19 cellular contexts compared by ENCODE assay signal in genomic region chr15:83118291-83118827, GRCh38. TPM values are rescaled to one million over a fixed set of nuclear protein-coding genes. Genes with fewer than 3 reads are reported as not detected.
DNase-seq lines count a peak whose midpoint lies in the region; ATAC-seq, FAIRE-seq and TF ChIP-seq lines count a peak whose summit lies in the region.
"Had no signal": no experiment of that assay in that cellular context is flagged by ENCODE, and none has a peak within 500 bp of the region (broad histone marks: within the 10 kb centered on the region; RNA-seq: fewer than 3 reads in every experiment).

No MANE protein-coding gene starts in this region.

- FAIRE-seq in kidney (lab: Jason Lieb, UNC): no peak

- CTCF ChIA-PET in HEK293 (lab: Yijun Ruan, JAX): interaction anchor here (0.5 kb wide), 1 partner anchor 124 kb away, joined by 4 read pairs; no protein-coding TSS in a partner anchor

- no peak for TF ChIP-seq POLR2A in body of pancreas (IDR thresholded peaks at IDR 0.05)

- ATAC-seq in body of pancreas (no peak), GM18858 (IDR thresholded peaks at IDR 0.05; ENCODE audit: unreplicated experiment) (no peak)

- H3K4me3 ChIP-seq in BLaER1 treated with 17β-estradiol and CSF1 and Interleukin-3, amounts not matched to agents 10 nM and 100 nM: no peak overlapping the region
- H3K4me3 ChIP-seq in HEK293 (ENCODE audit: low read depth, low read length): no peak overlapping the region
- no peak overlapping the region for H3K4me3 ChIP-seq in WERI-Rb-1 (ENCODE audit: low read depth, low read length)
- H3K4me3 ChIP-seq in kidney (ENCODE audit: low read length in 2 of 2): no peak overlapping the region
- no peak overlapping the region for H3K4me3 ChIP-seq in body of pancreas
- H3K4me3 ChIP-seq: GM23248 had no signal

- no peak for DNase-seq in WERI-Rb-1
- peak; percentile 37 for DNase-seq in islet precursor cell
- no peak for DNase-seq in kidney
- DNase-seq in GM19240 (ENCODE audit: insufficient read length, low spot score): no peak
- no peak for DNase-seq in body of pancreas
- DNase-seq: CD4-positive, alpha-beta memory T cell; DMS153; GF-D8; GM23248; HCEC 1CT; IMR-90; NCI-H1694 treated with DMSO at 0.1 percent for 48 hours; NCI-H2081 treated with DMSO at 0.1 percent for 48 hours; NCI-H69; OCI-M1; Right ventricle myocardium superior had no signal

- no peak overlapping the region for H3K27ac ChIP-seq in BLaER1 treated with 17β-estradiol and CSF1 and Interleukin-3, amounts not matched to agents 10 nM and 100 nM
- H3K27ac ChIP-seq in HEK293 (ENCODE audit: extremely low read depth, low read depth, low read length) (no peak overlapping the region), WERI-Rb-1 (no peak overlapping the region), kidney (ENCODE audit: low read depth in 2 of 2, low read length in 2 of 2) (no peak overlapping the region), body of pancreas (no peak overlapping the region)
- H3K27ac ChIP-seq: GM23248 had no signal

- POLR2A ChIA-PET in HEK293 (lab: Yijun Ruan, JAX): no interaction called here

- peaks cover 27 to 100% (median 49%) of the 10 kb centered on the region in 11 experiments; a peak in 19 of 22 replicates for H3K36me3 ChIP-seq in BLaER1 treated with 17β-estradiol and CSF1 and Interleukin-3, amounts not matched to agents 10 nM and 100 nM
- H3K36me3 ChIP-seq in HEK293 (ENCODE audit: control insufficient read depth in 2 of 2, insufficient read depth in 1 of 2, low read length in 2 of 2) (peaks cover 0 to 4% of the 10 kb centered on the region in 2 experiments; a peak in 2 of 3 replicates), WERI-Rb-1 (no peaks in the 10 kb centered on the region; the same call in 1 of the 2 replicates), kidney (ENCODE audit: control insufficient read depth in 1 of 2, insufficient read depth in 2 of 2, low read length in 2 of 2) (no peaks in the 10 kb centered on the region), body of pancreas (replicated peaks in 1 of 2; ENCODE audit: insufficient read depth in 1 of 2, low read depth in 2 of 2) (no peaks in the 10 kb centered on the region)

- no peaks in the 10 kb centered on the region for H3K9me3 ChIP-seq in BLaER1 treated with 17β-estradiol and CSF1 and Interleukin-3, amounts not matched to agents 10 nM and 100 nM (replicated peaks in 1 of 11)
- H3K9me3 ChIP-seq in HEK293 (ENCODE audit: control insufficient read depth, insufficient read depth, low read depth, low read length) (no peaks in the 10 kb centered on the region), WERI-Rb-1 (ENCODE audit: severe bottlenecking) (no peaks in the 10 kb centered on the region), kidney (ENCODE audit: control insufficient read depth in 1 of 2, low read length in 2 of 2) (no peaks in the 10 kb centered on the region), body of pancreas (no peaks in the 10 kb centered on the region)

- no peaks in the 10 kb centered on the region for H3K27me3 ChIP-seq in BLaER1 treated with 17β-estradiol and CSF1 and Interleukin-3, amounts not matched to agents 10 nM and 100 nM
- H3K27me3 ChIP-seq in WERI-Rb-1 (ENCODE audit: insufficient read depth, low read depth, severe bottlenecking): no peaks in the 10 kb centered on the region
- H3K27me3 ChIP-seq in body of pancreas: no peaks in the 10 kb centered on the region

- intact Hi-C loops in kidney (cut with DNase I) (no loop called here), body of pancreas (cut with DNase I) (no loop called here)

- H4K20me1 ChIP-seq in BLaER1 treated with 17β-estradiol and CSF1 and Interleukin-3, amounts not matched to agents 10 nM and 100 nM: peaks cover 0 to 40% (median 0%) of the 10 kb centered on the region in 11 experiments; a peak in 6 of 22 replicates

- WGBS in body of pancreas, 2 donors: 63 to 65% methylated on average over 6 of the region's 6 CpGs

- H3K4me2 ChIP-seq in BLaER1 treated with 17β-estradiol and CSF1 and Interleukin-3, amounts not matched to agents 10 nM and 100 nM: peak overlapping the region in 6 of 11 experiments; percentile 0 to 26 (median 3); a peak in 6 of 22 replicates

- TF ChIP-seq CTCF in HEK293 (tag by site-specific recombination; IDR thresholded peaks at IDR 0.05) (no peak), WERI-Rb-1 (IDR thresholded peaks at IDR 0.05; ENCODE audit: low read depth, low read length) (0 out of 2 replicates have a peak, but pooled peaks have one; percentile 5), kidney (IDR thresholded peaks at IDR 0.05; ENCODE audit: borderline replicate concordance, extremely low read depth, insufficient read depth) (no peak), body of pancreas (IDR thresholded peaks at IDR 0.05) (no peak)

- peaks cover 0 to 12% (median 9%) of the 10 kb centered on the region in 10 experiments; a peak in 11 of 20 replicates for H3K4me1 ChIP-seq in BLaER1 treated with 17β-estradiol and CSF1 and Interleukin-3, amounts not matched to agents 10 nM and 100 nM
- H3K4me1 ChIP-seq in HEK293 (ENCODE audit: control insufficient read depth, insufficient read depth, low read length) (no peaks in the 10 kb centered on the region), kidney (ENCODE audit: control insufficient read depth in 1 of 2, insufficient read depth in 1 of 2, low read depth in 1 of 2, low read length in 2 of 2) (peaks cover 0 to 2% of the 10 kb centered on the region in 2 donors), body of pancreas (no peaks in the 10 kb centered on the region)

- H3K9ac ChIP-seq in BLaER1 treated with 17β-estradiol and CSF1 and Interleukin-3, amounts not matched to agents 10 nM and 100 nM: no peak overlapping the region
- H3K9ac ChIP-seq in kidney (ENCODE audit: low read length in 2 of 2): no peak overlapping the region
- H3K9ac ChIP-seq: GM23248 had no signal

TF ChIP-seq in HEK293, 187 proteins besides CTCF, POLR2A, EP300 and RAD21:
- TF ChIP-seq, protein P1, sequence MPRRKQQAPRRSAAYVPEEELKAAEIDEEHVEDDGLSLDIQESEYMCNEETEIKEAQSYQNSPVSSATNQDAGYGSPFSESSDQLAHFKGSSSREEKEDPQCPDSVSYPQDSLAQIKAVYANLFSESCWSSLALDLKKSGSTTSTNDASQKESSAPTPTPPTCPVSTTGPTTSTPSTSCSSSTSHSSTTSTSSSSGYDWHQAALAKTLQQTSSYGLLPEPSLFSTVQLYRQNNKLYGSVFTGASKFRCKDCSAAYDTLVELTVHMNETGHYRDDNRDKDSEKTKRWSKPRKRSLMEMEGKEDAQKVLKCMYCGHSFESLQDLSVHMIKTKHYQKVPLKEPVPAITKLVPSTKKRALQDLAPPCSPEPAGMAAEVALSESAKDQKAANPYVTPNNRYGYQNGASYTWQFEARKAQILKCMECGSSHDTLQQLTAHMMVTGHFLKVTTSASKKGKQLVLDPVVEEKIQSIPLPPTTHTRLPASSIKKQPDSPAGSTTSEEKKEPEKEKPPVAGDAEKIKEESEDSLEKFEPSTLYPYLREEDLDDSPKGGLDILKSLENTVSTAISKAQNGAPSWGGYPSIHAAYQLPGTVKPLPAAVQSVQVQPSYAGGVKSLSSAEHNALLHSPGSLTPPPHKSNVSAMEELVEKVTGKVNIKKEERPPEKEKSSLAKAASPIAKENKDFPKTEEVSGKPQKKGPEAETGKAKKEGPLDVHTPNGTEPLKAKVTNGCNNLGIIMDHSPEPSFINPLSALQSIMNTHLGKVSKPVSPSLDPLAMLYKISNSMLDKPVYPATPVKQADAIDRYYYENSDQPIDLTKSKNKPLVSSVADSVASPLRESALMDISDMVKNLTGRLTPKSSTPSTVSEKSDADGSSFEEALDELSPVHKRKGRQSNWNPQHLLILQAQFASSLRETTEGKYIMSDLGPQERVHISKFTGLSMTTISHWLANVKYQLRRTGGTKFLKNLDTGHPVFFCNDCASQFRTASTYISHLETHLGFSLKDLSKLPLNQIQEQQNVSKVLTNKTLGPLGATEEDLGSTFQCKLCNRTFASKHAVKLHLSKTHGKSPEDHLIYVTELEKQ (tag by site-specific recombination; IDR thresholded peaks at IDR 0.05; ENCODE audit: borderline replicate concordance): no peak
- TF ChIP-seq ZNF600 (tag by site-specific recombination; IDR thresholded peaks at IDR 0.05): no peak
- TF ChIP-seq ZBTB17 (tag by site-specific recombination; IDR thresholded peaks at IDR 0.05): peak; percentile 52
- TF ChIP-seq, protein P2, sequence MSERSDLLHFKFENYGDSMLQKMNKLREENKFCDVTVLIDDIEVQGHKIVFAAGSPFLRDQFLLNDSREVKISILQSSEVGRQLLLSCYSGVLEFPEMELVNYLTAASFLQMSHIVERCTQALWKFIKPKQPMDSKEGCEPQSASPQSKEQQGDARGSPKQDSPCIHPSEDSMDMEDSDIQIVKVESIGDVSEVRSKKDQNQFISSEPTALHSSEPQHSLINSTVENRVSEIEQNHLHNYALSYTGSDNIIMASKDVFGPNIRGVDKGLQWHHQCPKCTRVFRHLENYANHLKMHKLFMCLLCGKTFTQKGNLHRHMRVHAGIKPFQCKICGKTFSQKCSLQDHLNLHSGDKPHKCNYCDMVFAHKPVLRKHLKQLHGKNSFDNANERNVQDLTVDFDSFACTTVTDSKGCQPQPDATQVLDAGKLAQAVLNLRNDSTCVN (tag by site-specific recombination; optimal IDR thresholded peaks at IDR 0.05): no peak
- no peak for TF ChIP-seq ZSCAN23 (tag by site-specific recombination; IDR thresholded peaks at IDR 0.05)
- TF ChIP-seq ZNF19 (tag by site-specific recombination; IDR thresholded peaks at IDR 0.05; ENCODE audit: low read depth): no peak
- no peak for TF ChIP-seq PATZ1 (tag by site-specific recombination; IDR thresholded peaks at IDR 0.05)
- TF ChIP-seq ZXDB (tag by site-specific recombination; IDR thresholded peaks at IDR 0.05): no peak
- no peak for TF ChIP-seq ZBTB48 (tag by site-specific recombination; IDR thresholded peaks at IDR 0.05)

RNA-seq across cellular contexts. Expression of gene TM6SF1, which starts 10.9 kb away (rescaled TPM):
- total RNA-seq in kidney (10.4 TPM), body of pancreas (1 to 10 TPM; 1.8 to 2.3 TPM)
- polyA plus RNA-seq in kidney (ENCODE audit: insufficient read depth, low read depth, low replicate concordance): 2.6 TPM
- total RNA-seq: GM23248 had no signal
- polyA plus RNA-seq: CD4-positive, alpha-beta memory T cell had no signal

RNA-seq across cellular contexts. Expression of gene BTBD1, which starts 51.3 kb away (rescaled TPM):
- total RNA-seq in kidney (52.0 TPM), body of pancreas (10 to 100 TPM; 24.4 to 37.9 TPM)
- polyA plus RNA-seq in kidney (ENCODE audit: insufficient read depth, low read depth, low replicate concordance): 29.1 TPM
